ENCODE assay signal across 8 cellular contexts in the genomic region with DNA sequence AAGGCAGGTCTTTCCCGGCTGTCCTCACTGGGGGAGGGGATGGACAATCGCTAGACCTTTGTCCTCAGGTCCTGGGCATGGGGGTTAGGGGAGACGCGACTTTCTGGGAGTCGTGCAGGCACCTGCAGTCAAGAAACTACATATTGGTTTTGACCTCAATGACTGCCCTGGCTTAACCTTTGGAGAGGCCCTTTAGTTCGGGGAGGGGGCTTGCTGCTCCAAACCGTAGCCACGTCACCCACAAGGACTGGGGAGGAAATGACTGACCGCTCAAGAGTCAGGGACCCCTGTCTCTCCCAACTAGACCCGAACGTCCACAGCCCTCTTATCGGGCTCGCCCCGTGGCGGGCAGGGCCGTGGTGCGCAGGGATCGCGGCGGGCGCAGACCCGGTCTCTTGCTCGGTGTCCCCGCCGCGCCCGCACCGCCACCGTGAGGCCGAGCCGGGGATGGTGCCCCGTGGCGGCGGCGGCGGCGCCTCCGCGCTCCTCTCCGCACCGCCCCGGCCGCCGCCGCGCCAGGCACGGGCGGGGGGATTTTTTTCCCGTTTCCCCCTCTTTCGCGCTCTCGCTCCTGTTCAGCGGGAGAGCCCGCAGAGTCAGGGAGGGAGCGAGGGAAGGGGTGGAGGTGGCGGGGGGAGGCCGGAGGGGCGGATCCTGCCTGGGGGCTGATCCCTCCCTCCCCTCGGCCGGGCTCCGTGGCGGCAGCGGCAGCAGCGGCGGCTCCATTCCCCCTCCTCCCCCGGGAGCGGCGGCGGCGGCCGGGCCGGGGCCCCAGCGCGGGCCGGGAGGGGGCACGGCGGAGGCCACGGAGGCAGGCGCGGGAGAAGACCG. TPM values are rescaled to one million over a fixed set of nuclear protein-coding genes. Genes with fewer than 3 reads are reported as not detected.
A peak's percentile ranks its signal among the peaks of the same experiment; 100 is the strongest.
DNase-seq lines count a peak whose midpoint lies in the region; ATAC-seq and TF ChIP-seq lines count a peak whose summit lies in the region.

A gene (plus strand): TSS at position 696 of the 831 bp plus-strand sequence. CDS start 3,579 bp downstream, outside the sequence.

- H3K79me2 ChIP-seq in neural cell (replicated peaks; ENCODE audit: insufficient read depth, low read length) = peaks cover 38% of the 10 kb centered on the region

- H3K4me3 ChIP-seq in RWPE2 (ENCODE audit: severe bottlenecking) = peak within 1 kb of the TSS; percentile 95
- peak within 1 kb of the TSS; percentile 83 for H3K4me3 ChIP-seq in fibroblast of villous mesenchyme (ENCODE audit: low read depth, low read length)
- peak within 1 kb of the TSS; percentile 81 for H3K4me3 ChIP-seq in neural cell (ENCODE audit: low read length)

- peak within 1 kb of the TSS; percentile 56 for H3K4me2 ChIP-seq in neural cell (ENCODE audit: low read length)

- H3K9me3 ChIP-seq in RWPE2 (ENCODE audit: severe bottlenecking) = no peaks in the 10 kb centered on the region
- H3K9me3 ChIP-seq in neural cell (ENCODE audit: low read length) = no peaks in the 10 kb centered on the region

- ATAC-seq in GM21619 (IDR thresholded peaks at IDR 0.05; ENCODE audit: unreplicated experiment) = peak; percentile 46
- ATAC-seq in RWPE2 (ENCODE audit: low read depth) = peak; percentile 67

- H3K4me3 Mint-ChIP-seq in stimulated activated naive CD8-positive, alpha-beta T cell treated with anti-CD3 and anti-CD28 coated beads, Interleukin-15, Interleukin-2, amounts not matched to agents 100 ng/mL and 50 ng/mL, for 24 hours = peak within 1 kb of the TSS; percentile 87

- H3K9me2 ChIP-seq in neural cell (ENCODE audit: insufficient read depth, low read length) = no peaks in the 10 kb centered on the region

- peak within 1 kb of the TSS; percentile 87 for H3K27ac Mint-ChIP-seq in stimulated activated naive CD8-positive, alpha-beta T cell treated with anti-CD3 and anti-CD28 coated beads, Interleukin-15, Interleukin-2, amounts not matched to agents 100 ng/mL and 50 ng/mL, for 24 hours

- TF ChIP-seq EP300 in neural cell (conservative IDR thresholded peaks at IDR 0.05; ENCODE audit: poor library complexity, severe bottlenecking) = peak; percentile 42

- H3K36me3 ChIP-seq in RWPE2 (ENCODE audit: low read depth) = peaks cover 9% of the 10 kb centered on the region
- H3K36me3 ChIP-seq in neural cell (ENCODE audit: insufficient read depth, low read length) = peaks cover 15% of the 10 kb centered on the region

- H3K27ac ChIP-seq in RWPE2 (ENCODE audit: poor library complexity, severe bottlenecking) (peak within 1 kb of the TSS; percentile 74), neural cell (ENCODE audit: low read length) (peak within 1 kb of the TSS; percentile 95)

- peaks cover 19% of the 10 kb centered on the region for H3K36me3 Mint-ChIP-seq in stimulated activated naive CD8-positive, alpha-beta T cell treated with anti-CD3 and anti-CD28 coated beads, Interleukin-15, Interleukin-2, amounts not matched to agents 100 ng/mL and 50 ng/mL, for 24 hours (ENCODE audit: low read depth)

- no peaks in the 10 kb centered on the region for H3F3A ChIP-seq in neural cell (ENCODE audit: insufficient read depth, low read length, poor library complexity, severe bottlenecking)

- no peaks in the 10 kb centered on the region for H3K9me3 Mint-ChIP-seq in stimulated activated naive CD8-positive, alpha-beta T cell treated with anti-CD3 and anti-CD28 coated beads, Interleukin-15, Interleukin-2, amounts not matched to agents 100 ng/mL and 50 ng/mL, for 24 hours

- no peaks in the 10 kb centered on the region for H4K20me1 ChIP-seq in neural cell (ENCODE audit: insufficient read depth)

- peaks cover 44% of the 10 kb centered on the region for H3K4me1 Mint-ChIP-seq in stimulated activated naive CD8-positive, alpha-beta T cell treated with anti-CD3 and anti-CD28 coated beads, Interleukin-15, Interleukin-2, amounts not matched to agents 100 ng/mL and 50 ng/mL, for 24 hours (ENCODE audit: low read depth)

- H3K4me1 ChIP-seq in RWPE2 (ENCODE audit: insufficient read depth, poor library complexity, severe bottlenecking) = no peaks in the 10 kb centered on the region

- TF ChIP-seq CTCF in RWPE2 (IDR thresholded peaks at IDR 0.05; ENCODE audit: poor library complexity, severe bottlenecking) (peak; percentile 86), fibroblast of villous mesenchyme (IDR thresholded peaks at IDR 0.05; ENCODE audit: insufficient read depth, low read depth, low read length) (peak; percentile 38), neural cell (IDR thresholded peaks at IDR 0.05; ENCODE audit: poor library complexity, severe bottlenecking) (peak; percentile 85)

- H3K9ac ChIP-seq in neural cell (ENCODE audit: low read length) = peak within 1 kb of the TSS; percentile 91

- peak within 1 kb of the TSS; percentile 90 for H2AFZ ChIP-seq in neural cell (ENCODE audit: low read depth, low read length)

- TF ChIP-seq RAD21 in neural cell (conservative IDR thresholded peaks at IDR 0.05) = peak; percentile 77

- no peaks in the 10 kb centered on the region for H3K27me3 Mint-ChIP-seq in stimulated activated naive CD8-positive, alpha-beta T cell treated with anti-CD3 and anti-CD28 coated beads, Interleukin-15, Interleukin-2, amounts not matched to agents 100 ng/mL and 50 ng/mL, for 24 hours

- DNase-seq in DMS 273 treated with DMSO at 0.1 percent for 48 hours (lab: John Stamatoyannopoulos, UW) = peak; percentile 45
- DNase-seq in Kasumi-1 (lab: John Stamatoyannopoulos, UW) = peak; percentile 45 to 59
- no peak for DNase-seq in RWPE2 (ENCODE audit: low spot score)
- DNase-seq in activated effector memory CD4-positive, alpha-beta T cell treated with anti-CD3 and anti-CD28 coated beads, Interleukin-2, amount 50 U/mL, for 16 hours = peak; percentile 91
- peak; percentile 72 for DNase-seq in fibroblast of villous mesenchyme (ENCODE audit: low read depth)

- H3K27me3 ChIP-seq in RWPE2 (ENCODE audit: insufficient read depth, poor library complexity, severe bottlenecking) (no peaks in the 10 kb centered on the region), neural cell (ENCODE audit: insufficient read depth, low read depth, low read length) (no peaks in the 10 kb centered on the region)

TF ChIP-seq in neural cell, 6 proteins besides CTCF, POLR2A, EP300 and RAD21:
- TF ChIP-seq TAF1 (IDR thresholded peaks at IDR 0.05; ENCODE audit: low read depth) = no peak
- TF ChIP-seq POLR2AphosphoS5 (IDR thresholded peaks at IDR 0.05) = peak; percentile 51
- peak; percentile 57 for TF ChIP-seq MXI1 (conservative IDR thresholded peaks at IDR 0.05; ENCODE audit: poor library complexity, severe bottlenecking)
- TF ChIP-seq SMC3 (conservative IDR thresholded peaks at IDR 0.05; ENCODE audit: poor library complexity) = peak; percentile 73

RNA-seq across cellular contexts. Expression of the gene that starts here (rescaled TPM):
- total RNA-seq in fibroblast of villous mesenchyme = 19.3 and 22.5 TPM in 2 replicates
- polyA plus RNA-seq in neural cell = 10.1 and 12.6 TPM in 2 replicates
- 37.3 and 42.7 TPM in 2 replicates for polyA minus RNA-seq in neural cell
